Comparison of ENCODE assay signal across 7 cellular contexts in genomic region chr1:95010158-95010557, GRCh38.
"Had no signal": no experiment of that assay in that cellular context is flagged by ENCODE, and none has a peak within 500 bp of the region (broad histone marks: within the 10 kb centered on the region; RNA-seq: fewer than 3 reads in every experiment).

No MANE protein-coding gene starts in this region.

- H2AFZ ChIP-seq: GM23338 had no signal

- ATAC-seq: GM23338 had no signal

- H3K4me2 ChIP-seq: GM23338 had no signal

- FAIRE-seq: H1, H54, HTR-8/SVneo had no signal

- H3K4me3 ChIP-seq: GM23338 had no signal

- DNase-seq: H9, HCEC 1CT, KBM-7 had no signal
